1 cellular context compared by ENCODE assay signal in the genomic region with DNA sequence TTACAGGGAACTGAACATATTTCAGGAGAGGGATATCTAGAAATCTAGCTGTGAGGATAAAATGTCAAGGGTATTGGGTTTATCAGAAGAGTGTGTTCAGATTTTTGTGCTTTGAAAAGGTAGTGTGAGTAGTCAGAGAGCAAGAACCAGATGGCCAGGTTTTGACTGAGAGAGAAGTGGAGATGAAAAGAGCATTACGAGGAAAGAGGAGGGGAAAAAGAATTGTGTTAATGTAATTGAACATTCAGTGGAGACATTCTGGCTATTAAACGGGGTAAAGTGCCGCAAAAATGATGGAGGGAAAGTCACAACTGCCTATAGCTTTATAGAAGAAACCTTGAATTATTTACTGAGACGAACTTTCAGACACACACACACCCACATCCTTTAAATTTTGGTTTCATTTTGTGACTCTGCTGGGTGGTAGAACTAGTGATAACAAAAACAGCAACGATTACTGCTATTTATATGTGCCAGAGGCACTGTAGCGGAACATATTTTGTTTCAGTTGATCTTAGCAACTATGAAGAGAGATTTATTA.
TF ChIP-seq lines count a peak whose summit lies in the region.

No MANE protein-coding gene starts in this region.

TF ChIP-seq in IMR-90, 13 proteins besides CTCF, POLR2A, EP300 and RAD21 (continued from another document):
- TF ChIP-seq RFX5 (IDR thresholded peaks at IDR 0.05; ENCODE audit: low read depth, low read length) (no peak), BHLHE40 (IDR thresholded peaks at IDR 0.05; ENCODE audit: low read depth, low read length) (no peak), MAZ (IDR thresholded peaks at IDR 0.05; ENCODE audit: borderline replicate concordance, low read depth, low read length) (no peak), MXI1 (IDR thresholded peaks at IDR 0.05; ENCODE audit: borderline replicate concordance, low read depth, low read length) (no peak)
- TF ChIP-seq, protein P1, sequence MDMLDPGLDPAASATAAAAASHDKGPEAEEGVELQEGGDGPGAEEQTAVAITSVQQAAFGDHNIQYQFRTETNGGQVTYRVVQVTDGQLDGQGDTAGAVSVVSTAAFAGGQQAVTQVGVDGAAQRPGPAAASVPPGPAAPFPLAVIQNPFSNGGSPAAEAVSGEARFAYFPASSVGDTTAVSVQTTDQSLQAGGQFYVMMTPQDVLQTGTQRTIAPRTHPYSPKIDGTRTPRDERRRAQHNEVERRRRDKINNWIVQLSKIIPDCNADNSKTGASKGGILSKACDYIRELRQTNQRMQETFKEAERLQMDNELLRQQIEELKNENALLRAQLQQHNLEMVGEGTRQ (IDR thresholded peaks at IDR 0.05; ENCODE audit: low read depth, low read length): no peak
TF ChIP-seq in IMR-90: peak in this region for 0.
